Comparison of ENCODE assay signal across 1 cellular context in the genomic region with DNA sequence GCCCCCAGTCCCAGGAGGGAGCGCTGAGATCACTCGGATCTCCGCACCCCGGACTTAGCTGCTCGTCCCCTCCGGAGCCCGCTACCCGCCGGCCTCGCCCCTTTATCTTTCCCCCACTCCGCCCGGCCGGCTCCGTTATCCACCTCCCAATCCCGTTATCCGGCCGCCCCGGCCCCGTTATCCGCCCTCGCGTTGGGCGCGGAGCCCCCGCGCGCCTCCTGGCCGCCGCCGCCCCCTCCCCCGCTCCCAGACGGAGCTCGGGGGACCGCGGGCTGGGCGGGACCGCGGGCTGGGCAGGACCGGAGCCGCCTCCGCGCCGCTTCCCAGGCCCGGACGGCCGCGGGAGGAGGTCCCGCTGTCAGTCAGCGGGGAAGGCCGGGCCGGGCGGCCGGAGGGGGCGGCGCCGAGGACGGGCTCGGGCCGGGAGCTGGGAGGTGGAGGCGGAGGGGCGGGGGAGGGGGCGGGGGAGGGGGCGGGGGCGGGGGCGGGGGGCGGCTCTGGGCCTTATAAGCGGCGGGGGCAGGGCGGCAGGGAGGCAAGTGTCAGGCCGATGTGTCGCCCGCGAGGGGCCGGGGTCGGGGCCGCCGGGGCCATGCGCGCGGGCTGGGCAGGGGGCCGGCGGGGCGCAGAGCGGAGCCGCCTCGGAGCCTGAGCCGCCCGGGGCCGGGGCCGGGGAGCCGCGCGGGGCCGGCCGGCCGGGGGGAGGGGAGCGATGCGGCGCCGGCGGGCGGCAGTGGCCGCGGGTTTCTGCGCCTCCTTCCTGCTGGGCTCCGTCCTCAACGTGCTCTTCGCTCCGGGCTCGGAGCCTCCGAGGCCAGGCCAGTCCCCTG.
A peak's percentile ranks its signal among the peaks of the same experiment; 100 is the strongest.
TF ChIP-seq lines count a peak whose summit lies in the region.

A gene with protein sequence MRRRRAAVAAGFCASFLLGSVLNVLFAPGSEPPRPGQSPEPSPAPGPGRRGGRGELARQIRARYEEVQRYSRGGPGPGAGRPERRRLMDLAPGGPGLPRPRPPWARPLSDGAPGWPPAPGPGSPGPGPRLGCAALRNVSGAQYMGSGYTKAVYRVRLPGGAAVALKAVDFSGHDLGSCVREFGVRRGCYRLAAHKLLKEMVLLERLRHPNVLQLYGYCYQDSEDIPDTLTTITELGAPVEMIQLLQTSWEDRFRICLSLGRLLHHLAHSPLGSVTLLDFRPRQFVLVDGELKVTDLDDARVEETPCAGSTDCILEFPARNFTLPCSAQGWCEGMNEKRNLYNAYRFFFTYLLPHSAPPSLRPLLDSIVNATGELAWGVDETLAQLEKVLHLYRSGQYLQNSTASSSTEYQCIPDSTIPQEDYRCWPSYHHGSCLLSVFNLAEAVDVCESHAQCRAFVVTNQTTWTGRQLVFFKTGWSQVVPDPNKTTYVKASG (plus strand): TSS at position 534 of the 830 bp plus-strand sequence. CDS start 179 bp downstream, at position 713.

TF ChIP-seq in IMR-90, 13 proteins besides CTCF, POLR2A, EP300 and RAD21:
- TF ChIP-seq MXI1 (IDR thresholded peaks at IDR 0.05; ENCODE audit: borderline replicate concordance, low read depth, low read length) (peak; percentile 7; the same call in 1 of the 2 replicates), SMC3 (IDR thresholded peaks at IDR 0.05; ENCODE audit: low read depth, low read length) (no peak), MAZ (IDR thresholded peaks at IDR 0.05; ENCODE audit: borderline replicate concordance, low read depth, low read length) (peak; percentile 37; the same call in 1 of the 2 replicates), FOS (IDR thresholded peaks at IDR 0.05; ENCODE audit: low read depth, low read length) (no peak), MAFK (IDR thresholded peaks at IDR 0.05; ENCODE audit: low read depth, low read length) (no peak)
- TF ChIP-seq, protein P1, sequence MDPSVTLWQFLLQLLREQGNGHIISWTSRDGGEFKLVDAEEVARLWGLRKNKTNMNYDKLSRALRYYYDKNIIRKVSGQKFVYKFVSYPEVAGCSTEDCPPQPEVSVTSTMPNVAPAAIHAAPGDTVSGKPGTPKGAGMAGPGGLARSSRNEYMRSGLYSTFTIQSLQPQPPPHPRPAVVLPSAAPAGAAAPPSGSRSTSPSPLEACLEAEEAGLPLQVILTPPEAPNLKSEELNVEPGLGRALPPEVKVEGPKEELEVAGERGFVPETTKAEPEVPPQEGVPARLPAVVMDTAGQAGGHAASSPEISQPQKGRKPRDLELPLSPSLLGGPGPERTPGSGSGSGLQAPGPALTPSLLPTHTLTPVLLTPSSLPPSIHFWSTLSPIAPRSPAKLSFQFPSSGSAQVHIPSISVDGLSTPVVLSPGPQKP (IDR thresholded peaks at IDR 0.05; ENCODE audit: borderline replicate concordance, low read depth, low read length), result no peak
